In genomic region chr20:59525500-59526241, GRCh38 we compare ENCODE assay signal across 8 cellular contexts.
DNase-seq lines count a peak whose midpoint lies in the region; ATAC-seq and TF ChIP-seq lines count a peak whose summit lies in the region.

No MANE protein-coding gene starts in this region.

- H3K4me1 ChIP-seq in stomach, result no peaks in the 10 kb centered on the region

- no peaks in the 10 kb centered on the region for H3K36me3 ChIP-seq in stomach

- peaks cover 0 to 79% (median 29%) of the 10 kb centered on the region in 3 donors for H3K27me3 ChIP-seq in stomach

- H3K9me3 ChIP-seq in stomach, result no peaks in the 10 kb centered on the region

- ATAC-seq in left lobe of liver, result peak; percentile 96

- no peak for TF ChIP-seq POLR2A in stomach (IDR thresholded peaks at IDR 0.05)

- H3K4me3 ChIP-seq in stomach, result no peak overlapping the region

- peak in 4 of 7 experiments; percentile 56 to 81 (median 68) for TF ChIP-seq CTCF in stomach (IDR thresholded peaks at IDR 0.05)

- intact Hi-C loops in stomach (cut with DNase I; ENCODE audit: low total_unique reads), result no loop called here

- H3K27ac ChIP-seq in stomach, result no peak overlapping the region

- no peak for TF ChIP-seq EP300 in stomach (IDR thresholded peaks at IDR 0.05)

- DNase-seq in NCI-H510A treated with DMSO at 0.1 percent for 48 hours (lab: John Stamatoyannopoulos, UW) (peak; percentile 17), NCI-H510A (lab: John Stamatoyannopoulos, UW) (no peak), HuH-7 (ENCODE audit: low spot score) (peak; percentile 76), RKO (ENCODE audit: low spot score) (peak; percentile 68), cerebellar cortex (ENCODE audit: low spot score) (peak; percentile 73), left lobe of liver (ENCODE audit: low spot score) (peak; percentile 64), stomach (peak; percentile 58), KG1 (lab: John Stamatoyannopoulos, UW) (no peak)

- WGBS in stomach, 5 donors, result 8 to 21% (median 13%) methylated on average over 25 to 31 of the region's 31 CpGs

Comparison
In these comparisons a context has a peak if more than half of its experiments do, and no peak if none do; other contexts are left out.
1. DNase-seq: peak in NCI-H510A treated with DMSO at 0.1 percent for 48 hours (single experiment), HuH-7 (single experiment), RKO (single experiment), cerebellar cortex (single experiment), left lobe of liver (single experiment) and stomach (single experiment); none in NCI-H510A (single experiment) and KG1 (single experiment).